ENCODE assay signal across 8 cellular contexts in genomic region chr1:89762801-89763648, GRCh38. TPM values are rescaled to one million over a fixed set of nuclear protein-coding genes. Genes with fewer than 3 reads are reported as not detected.
DNase-seq lines count a peak whose midpoint lies in the region; ATAC-seq and TF ChIP-seq lines count a peak whose summit lies in the region.

No MANE protein-coding gene starts in this region.

- H3K27ac ChIP-seq in AG04450 (ENCODE audit: low read depth, low read length) (no peak overlapping the region), colonic mucosa (no peak overlapping the region)

- H3K9me3 ChIP-seq in AG04450 (ENCODE audit: control insufficient read depth, insufficient read depth, low read length) (no peaks in the 10 kb centered on the region), colonic mucosa (no peaks in the 10 kb centered on the region)

- intact Hi-C loops in colonic mucosa (cut with DNase I) = loop anchor here (2.0 to 10.0 kb wide), 4 partner anchors 131 to 280 kb away; partner anchors contain the start of genes LRRC8B and LRRC8C

- H3K4me1 ChIP-seq in colonic mucosa = no peaks in the 10 kb centered on the region

- no peaks in the 10 kb centered on the region for H3K36me3 ChIP-seq in colonic mucosa

- POLR2A ChIA-PET in AG04450 (lab: Yijun Ruan, JAX) = interaction anchor here (0.8 to 1.6 kb wide), 3 partner anchors 9 to 131 kb away, joined by 3 to 9 read pairs (median 4); partner anchors contain the start of gene LRRC8C

- H3K4me3 ChIP-seq in AG04450 (ENCODE audit: low read depth, low read length) = peak overlapping the region; percentile 70
- H3K4me3 ChIP-seq in colonic mucosa = peak overlapping the region; percentile 28

- peak overlapping the region; percentile 58 to 74 for H3K9ac ChIP-seq in colonic mucosa (ENCODE audit: low read depth in 2 of 2, low read length in 2 of 2)

- ATAC-seq in GM18520 (IDR thresholded peaks at IDR 0.05; ENCODE audit: unreplicated experiment) (peak; percentile 94), HG03097 (IDR thresholded peaks at IDR 0.05; ENCODE audit: low FRiP score, unreplicated experiment) (peak; percentile 91)

- DNase-seq in AG04450 (ENCODE audit: low read depth, low spot score) (peak; percentile 73), NCI-H226 (peak; percentile 59), colonic mucosa (peak; percentile 86), left kidney (ENCODE audit: low read depth, low spot score) (peak; percentile 94)
- peak; percentile 87 to 89 for DNase-seq in activated CD4-positive, alpha-beta T cell treated with anti-CD3 and anti-CD28 coated beads for 4 hours
- DNase-seq in stimulated activated CD4-positive, alpha-beta T cell treated with anti-CD3 and anti-CD28 coated beads, Interleukin-1b, Interleukin-23, amount 100 ng/mL, for 4 hours (ENCODE audit: low read depth in 2 of 2) = peak; percentile 83

- CTCF ChIA-PET in AG04450 (lab: Charles Lee) = interaction anchor here (0.6 to 9.8 kb wide), 93 partner anchors 8 to 779 kb away, joined by 3 to 207 read pairs (median 4); partner anchors contain the start of gene LRRC8C

- H3K27me3 ChIP-seq in AG04450 (ENCODE audit: control insufficient read depth, insufficient read depth, low read length) = no peaks in the 10 kb centered on the region
- H3K27me3 ChIP-seq in colonic mucosa = no peaks in the 10 kb centered on the region

- TF ChIP-seq CTCF in AG04450 (IDR thresholded peaks at IDR 0.05; ENCODE audit: low read depth, low read length) = peak; percentile 100
- peak; percentile 96 for TF ChIP-seq CTCF in colonic mucosa (IDR thresholded peaks at IDR 0.05)

RNA-seq across cellular contexts. Expression of gene LRRC8D, which starts 57.8 kb away (rescaled TPM):
- 41.1 and 48.7 TPM in 2 replicates for polyA plus RNA-seq in AG04450 (2011; rRNA removed)
- polyA minus RNA-seq in AG04450 (2011; rRNA and poly(A)+ RNA removed) = 49.3 and 51.0 TPM in 2 replicates
- 10 to 100 TPM; 35.8 to 42.7 TPM for total RNA-seq in colonic mucosa
